1 cellular context compared by ENCODE assay signal in the genomic region with DNA sequence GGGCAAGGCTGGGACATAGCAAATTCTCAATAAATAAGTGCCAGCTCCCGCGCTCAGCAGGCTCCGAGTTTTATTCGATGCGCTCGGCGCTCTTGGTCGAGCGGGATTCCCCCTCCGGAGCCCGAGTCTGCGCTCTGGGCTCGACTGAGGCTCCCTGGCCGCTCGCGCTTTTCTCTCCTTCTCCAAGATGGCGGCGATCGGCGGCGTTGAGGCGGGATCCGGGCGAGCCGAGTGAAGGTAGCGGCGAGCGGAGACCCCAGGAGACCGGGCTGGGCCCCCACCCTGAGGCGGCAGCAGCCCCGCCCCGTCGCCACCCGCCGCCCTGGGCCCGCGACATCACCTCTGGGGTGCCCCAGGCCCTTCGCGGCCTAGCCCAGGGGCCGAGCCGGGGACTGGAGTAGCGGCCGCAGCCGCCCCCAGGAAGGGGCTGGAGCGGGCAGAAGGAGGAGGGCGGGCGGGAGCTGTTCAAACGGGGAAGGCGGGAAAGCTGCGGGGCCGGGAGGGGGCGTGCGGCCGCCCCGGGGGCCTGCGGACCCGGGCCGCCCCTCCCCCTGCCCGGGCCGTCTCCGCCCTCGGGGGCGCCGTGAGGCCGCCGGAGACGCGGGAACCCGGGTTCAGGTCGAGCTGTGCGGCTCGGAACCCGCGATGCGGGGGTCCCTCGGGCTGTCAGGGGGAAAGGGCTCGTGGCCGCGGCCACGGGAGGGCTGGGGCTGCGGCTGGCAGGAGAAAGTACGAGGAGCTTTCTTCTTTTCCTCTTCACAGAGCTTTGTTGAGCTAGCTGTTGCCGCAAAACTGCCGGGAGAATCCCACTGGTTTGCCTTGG.
TF ChIP-seq lines count a peak whose summit lies in the region.

A gene with protein sequence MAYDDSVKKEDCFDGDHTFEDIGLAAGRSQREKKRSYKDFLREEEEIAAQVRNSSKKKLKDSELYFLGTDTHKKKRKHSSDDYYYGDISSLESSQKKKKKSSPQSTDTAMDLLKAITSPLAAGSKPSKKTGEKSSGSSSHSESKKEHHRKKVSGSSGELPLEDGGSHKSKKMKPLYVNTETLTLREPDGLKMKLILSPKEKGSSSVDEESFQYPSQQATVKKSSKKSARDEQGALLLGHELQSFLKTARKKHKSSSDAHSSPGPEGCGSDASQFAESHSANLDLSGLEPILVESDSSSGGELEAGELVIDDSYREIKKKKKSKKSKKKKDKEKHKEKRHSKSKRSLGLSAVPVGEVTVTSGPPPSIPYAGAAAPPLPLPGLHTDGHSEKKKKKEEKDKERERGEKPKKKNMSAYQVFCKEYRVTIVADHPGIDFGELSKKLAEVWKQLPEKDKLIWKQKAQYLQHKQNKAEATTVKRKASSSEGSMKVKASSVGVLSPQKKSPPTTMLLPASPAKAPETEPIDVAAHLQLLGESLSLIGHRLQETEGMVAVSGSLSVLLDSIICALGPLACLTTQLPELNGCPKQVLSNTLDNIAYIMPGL (plus strand): TSS at position 173 of the 823 bp plus-strand sequence. CDS start 4,898 bp downstream, outside the sequence.

TF ChIP-seq in WTC11, 78 proteins besides CTCF, POLR2A, EP300 and RAD21 (continued from another document and continues in another):
- TF ChIP-seq, protein P1, sequence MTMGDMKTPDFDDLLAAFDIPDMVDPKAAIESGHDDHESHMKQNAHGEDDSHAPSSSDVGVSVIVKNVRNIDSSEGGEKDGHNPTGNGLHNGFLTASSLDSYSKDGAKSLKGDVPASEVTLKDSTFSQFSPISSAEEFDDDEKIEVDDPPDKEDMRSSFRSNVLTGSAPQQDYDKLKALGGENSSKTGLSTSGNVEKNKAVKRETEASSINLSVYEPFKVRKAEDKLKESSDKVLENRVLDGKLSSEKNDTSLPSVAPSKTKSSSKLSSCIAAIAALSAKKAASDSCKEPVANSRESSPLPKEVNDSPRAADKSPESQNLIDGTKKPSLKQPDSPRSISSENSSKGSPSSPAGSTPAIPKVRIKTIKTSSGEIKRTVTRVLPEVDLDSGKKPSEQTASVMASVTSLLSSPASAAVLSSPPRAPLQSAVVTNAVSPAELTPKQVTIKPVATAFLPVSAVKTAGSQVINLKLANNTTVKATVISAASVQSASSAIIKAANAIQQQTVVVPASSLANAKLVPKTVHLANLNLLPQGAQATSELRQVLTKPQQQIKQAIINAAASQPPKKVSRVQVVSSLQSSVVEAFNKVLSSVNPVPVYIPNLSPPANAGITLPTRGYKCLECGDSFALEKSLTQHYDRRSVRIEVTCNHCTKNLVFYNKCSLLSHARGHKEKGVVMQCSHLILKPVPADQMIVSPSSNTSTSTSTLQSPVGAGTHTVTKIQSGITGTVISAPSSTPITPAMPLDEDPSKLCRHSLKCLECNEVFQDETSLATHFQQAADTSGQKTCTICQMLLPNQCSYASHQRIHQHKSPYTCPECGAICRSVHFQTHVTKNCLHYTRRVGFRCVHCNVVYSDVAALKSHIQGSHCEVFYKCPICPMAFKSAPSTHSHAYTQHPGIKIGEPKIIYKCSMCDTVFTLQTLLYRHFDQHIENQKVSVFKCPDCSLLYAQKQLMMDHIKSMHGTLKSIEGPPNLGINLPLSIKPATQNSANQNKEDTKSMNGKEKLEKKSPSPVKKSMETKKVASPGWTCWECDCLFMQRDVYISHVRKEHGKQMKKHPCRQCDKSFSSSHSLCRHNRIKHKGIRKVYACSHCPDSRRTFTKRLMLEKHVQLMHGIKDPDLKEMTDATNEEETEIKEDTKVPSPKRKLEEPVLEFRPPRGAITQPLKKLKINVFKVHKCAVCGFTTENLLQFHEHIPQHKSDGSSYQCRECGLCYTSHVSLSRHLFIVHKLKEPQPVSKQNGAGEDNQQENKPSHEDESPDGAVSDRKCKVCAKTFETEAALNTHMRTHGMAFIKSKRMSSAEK (CRISPR knock-in tag; IDR thresholded peaks at IDR 0.05; ENCODE audit: borderline replicate concordance): no peak
- peak; percentile 78; the same call in 1 of the 2 replicates for TF ChIP-seq ESRRA (CRISPR knock-in tag; IDR thresholded peaks at IDR 0.05; ENCODE audit: borderline replicate concordance)
- TF ChIP-seq, protein P2, sequence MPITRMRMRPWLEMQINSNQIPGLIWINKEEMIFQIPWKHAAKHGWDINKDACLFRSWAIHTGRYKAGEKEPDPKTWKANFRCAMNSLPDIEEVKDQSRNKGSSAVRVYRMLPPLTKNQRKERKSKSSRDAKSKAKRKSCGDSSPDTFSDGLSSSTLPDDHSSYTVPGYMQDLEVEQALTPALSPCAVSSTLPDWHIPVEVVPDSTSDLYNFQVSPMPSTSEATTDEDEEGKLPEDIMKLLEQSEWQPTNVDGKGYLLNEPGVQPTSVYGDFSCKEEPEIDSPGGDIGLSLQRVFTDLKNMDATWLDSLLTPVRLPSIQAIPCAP (CRISPR knock-in tag; IDR thresholded peaks at IDR 0.05): peak; percentile 85; the same call in 1 of the 2 replicates
- TF ChIP-seq HMGA2 (CRISPR knock-in tag; IDR thresholded peaks at IDR 0.05): no peak
- TF ChIP-seq, protein P3, sequence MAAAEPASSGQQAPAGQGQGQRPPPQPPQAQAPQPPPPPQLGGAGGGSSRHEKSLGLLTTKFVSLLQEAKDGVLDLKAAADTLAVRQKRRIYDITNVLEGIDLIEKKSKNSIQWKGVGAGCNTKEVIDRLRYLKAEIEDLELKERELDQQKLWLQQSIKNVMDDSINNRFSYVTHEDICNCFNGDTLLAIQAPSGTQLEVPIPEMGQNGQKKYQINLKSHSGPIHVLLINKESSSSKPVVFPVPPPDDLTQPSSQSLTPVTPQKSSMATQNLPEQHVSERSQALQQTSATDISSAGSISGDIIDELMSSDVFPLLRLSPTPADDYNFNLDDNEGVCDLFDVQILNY (CRISPR knock-in tag; IDR thresholded peaks at IDR 0.05): peak; percentile 71; the same call in 1 of the 2 replicates
- TF ChIP-seq RORB (CRISPR knock-in tag; IDR thresholded peaks at IDR 0.05): no peak
- TF ChIP-seq, protein P4, sequence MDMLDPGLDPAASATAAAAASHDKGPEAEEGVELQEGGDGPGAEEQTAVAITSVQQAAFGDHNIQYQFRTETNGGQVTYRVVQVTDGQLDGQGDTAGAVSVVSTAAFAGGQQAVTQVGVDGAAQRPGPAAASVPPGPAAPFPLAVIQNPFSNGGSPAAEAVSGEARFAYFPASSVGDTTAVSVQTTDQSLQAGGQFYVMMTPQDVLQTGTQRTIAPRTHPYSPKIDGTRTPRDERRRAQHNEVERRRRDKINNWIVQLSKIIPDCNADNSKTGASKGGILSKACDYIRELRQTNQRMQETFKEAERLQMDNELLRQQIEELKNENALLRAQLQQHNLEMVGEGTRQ (CRISPR knock-in tag; IDR thresholded peaks at IDR 0.05): no peak
- TF ChIP-seq, protein P5, sequence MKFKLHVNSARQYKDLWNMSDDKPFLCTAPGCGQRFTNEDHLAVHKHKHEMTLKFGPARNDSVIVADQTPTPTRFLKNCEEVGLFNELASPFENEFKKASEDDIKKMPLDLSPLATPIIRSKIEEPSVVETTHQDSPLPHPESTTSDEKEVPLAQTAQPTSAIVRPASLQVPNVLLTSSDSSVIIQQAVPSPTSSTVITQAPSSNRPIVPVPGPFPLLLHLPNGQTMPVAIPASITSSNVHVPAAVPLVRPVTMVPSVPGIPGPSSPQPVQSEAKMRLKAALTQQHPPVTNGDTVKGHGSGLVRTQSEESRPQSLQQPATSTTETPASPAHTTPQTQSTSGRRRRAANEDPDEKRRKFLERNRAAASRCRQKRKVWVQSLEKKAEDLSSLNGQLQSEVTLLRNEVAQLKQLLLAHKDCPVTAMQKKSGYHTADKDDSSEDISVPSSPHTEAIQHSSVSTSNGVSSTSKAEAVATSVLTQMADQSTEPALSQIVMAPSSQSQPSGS (CRISPR knock-in tag; IDR thresholded peaks at IDR 0.05; ENCODE audit: borderline replicate concordance, low read depth): no peak
- TF ChIP-seq, protein P6, sequence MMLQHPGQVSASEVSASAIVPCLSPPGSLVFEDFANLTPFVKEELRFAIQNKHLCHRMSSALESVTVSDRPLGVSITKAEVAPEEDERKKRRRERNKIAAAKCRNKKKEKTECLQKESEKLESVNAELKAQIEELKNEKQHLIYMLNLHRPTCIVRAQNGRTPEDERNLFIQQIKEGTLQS (CRISPR knock-in tag; conservative IDR thresholded peaks at IDR 0.05): no peak
- TF ChIP-seq ZNF138 (CRISPR knock-in tag; conservative IDR thresholded peaks at IDR 0.05): no peak
- TF ChIP-seq, protein P7, sequence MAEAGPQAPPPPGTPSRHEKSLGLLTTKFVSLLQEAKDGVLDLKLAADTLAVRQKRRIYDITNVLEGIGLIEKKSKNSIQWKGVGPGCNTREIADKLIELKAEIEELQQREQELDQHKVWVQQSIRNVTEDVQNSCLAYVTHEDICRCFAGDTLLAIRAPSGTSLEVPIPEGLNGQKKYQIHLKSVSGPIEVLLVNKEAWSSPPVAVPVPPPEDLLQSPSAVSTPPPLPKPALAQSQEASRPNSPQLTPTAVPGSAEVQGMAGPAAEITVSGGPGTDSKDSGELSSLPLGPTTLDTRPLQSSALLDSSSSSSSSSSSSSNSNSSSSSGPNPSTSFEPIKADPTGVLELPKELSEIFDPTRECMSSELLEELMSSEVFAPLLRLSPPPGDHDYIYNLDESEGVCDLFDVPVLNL (CRISPR knock-in tag; IDR thresholded peaks at IDR 0.05; ENCODE audit: borderline replicate concordance, low read depth): peak; percentile 85; the same call in 1 of the 2 replicates
- TF ChIP-seq, protein P8, sequence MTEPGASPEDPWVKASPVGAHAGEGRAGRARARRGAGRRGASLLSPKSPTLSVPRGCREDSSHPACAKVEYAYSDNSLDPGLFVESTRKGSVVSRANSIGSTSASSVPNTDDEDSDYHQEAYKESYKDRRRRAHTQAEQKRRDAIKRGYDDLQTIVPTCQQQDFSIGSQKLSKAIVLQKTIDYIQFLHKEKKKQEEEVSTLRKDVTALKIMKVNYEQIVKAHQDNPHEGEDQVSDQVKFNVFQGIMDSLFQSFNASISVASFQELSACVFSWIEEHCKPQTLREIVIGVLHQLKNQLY (CRISPR knock-in tag; IDR thresholded peaks at IDR 0.05): no peak
- TF ChIP-seq, protein P9, sequence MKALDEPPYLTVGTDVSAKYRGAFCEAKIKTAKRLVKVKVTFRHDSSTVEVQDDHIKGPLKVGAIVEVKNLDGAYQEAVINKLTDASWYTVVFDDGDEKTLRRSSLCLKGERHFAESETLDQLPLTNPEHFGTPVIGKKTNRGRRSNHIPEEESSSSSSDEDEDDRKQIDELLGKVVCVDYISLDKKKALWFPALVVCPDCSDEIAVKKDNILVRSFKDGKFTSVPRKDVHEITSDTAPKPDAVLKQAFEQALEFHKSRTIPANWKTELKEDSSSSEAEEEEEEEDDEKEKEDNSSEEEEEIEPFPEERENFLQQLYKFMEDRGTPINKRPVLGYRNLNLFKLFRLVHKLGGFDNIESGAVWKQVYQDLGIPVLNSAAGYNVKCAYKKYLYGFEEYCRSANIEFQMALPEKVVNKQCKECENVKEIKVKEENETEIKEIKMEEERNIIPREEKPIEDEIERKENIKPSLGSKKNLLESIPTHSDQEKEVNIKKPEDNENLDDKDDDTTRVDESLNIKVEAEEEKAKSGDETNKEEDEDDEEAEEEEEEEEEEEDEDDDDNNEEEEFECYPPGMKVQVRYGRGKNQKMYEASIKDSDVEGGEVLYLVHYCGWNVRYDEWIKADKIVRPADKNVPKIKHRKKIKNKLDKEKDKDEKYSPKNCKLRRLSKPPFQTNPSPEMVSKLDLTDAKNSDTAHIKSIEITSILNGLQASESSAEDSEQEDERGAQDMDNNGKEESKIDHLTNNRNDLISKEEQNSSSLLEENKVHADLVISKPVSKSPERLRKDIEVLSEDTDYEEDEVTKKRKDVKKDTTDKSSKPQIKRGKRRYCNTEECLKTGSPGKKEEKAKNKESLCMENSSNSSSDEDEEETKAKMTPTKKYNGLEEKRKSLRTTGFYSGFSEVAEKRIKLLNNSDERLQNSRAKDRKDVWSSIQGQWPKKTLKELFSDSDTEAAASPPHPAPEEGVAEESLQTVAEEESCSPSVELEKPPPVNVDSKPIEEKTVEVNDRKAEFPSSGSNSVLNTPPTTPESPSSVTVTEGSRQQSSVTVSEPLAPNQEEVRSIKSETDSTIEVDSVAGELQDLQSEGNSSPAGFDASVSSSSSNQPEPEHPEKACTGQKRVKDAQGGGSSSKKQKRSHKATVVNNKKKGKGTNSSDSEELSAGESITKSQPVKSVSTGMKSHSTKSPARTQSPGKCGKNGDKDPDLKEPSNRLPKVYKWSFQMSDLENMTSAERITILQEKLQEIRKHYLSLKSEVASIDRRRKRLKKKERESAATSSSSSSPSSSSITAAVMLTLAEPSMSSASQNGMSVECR (CRISPR knock-in tag; IDR thresholded peaks at IDR 0.05; ENCODE audit: borderline replicate concordance): peak; percentile 70; the same call in 1 of the 2 replicates
- TF ChIP-seq, protein P10, sequence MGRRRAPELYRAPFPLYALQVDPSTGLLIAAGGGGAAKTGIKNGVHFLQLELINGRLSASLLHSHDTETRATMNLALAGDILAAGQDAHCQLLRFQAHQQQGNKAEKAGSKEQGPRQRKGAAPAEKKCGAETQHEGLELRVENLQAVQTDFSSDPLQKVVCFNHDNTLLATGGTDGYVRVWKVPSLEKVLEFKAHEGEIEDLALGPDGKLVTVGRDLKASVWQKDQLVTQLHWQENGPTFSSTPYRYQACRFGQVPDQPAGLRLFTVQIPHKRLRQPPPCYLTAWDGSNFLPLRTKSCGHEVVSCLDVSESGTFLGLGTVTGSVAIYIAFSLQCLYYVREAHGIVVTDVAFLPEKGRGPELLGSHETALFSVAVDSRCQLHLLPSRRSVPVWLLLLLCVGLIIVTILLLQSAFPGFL (CRISPR knock-in tag; IDR thresholded peaks at IDR 0.05; ENCODE audit: borderline replicate concordance): peak; percentile 63; the same call in 1 of the 2 replicates
- TF ChIP-seq, protein P11, sequence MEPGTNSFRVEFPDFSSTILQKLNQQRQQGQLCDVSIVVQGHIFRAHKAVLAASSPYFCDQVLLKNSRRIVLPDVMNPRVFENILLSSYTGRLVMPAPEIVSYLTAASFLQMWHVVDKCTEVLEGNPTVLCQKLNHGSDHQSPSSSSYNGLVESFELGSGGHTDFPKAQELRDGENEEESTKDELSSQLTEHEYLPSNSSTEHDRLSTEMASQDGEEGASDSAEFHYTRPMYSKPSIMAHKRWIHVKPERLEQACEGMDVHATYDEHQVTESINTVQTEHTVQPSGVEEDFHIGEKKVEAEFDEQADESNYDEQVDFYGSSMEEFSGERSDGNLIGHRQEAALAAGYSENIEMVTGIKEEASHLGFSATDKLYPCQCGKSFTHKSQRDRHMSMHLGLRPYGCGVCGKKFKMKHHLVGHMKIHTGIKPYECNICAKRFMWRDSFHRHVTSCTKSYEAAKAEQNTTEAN (CRISPR knock-in tag; IDR thresholded peaks at IDR 0.05): no peak
- no peak; the same call in 1 of the 2 replicates for TF ChIP-seq FOXK1 (CRISPR knock-in tag; IDR thresholded peaks at IDR 0.05)
- peak; percentile 56; the same call in 1 of the 2 replicates for TF ChIP-seq ZNF263 (CRISPR knock-in tag; IDR thresholded peaks at IDR 0.05; ENCODE audit: low read depth)
- peak; percentile 41; the same call in 1 of the 2 replicates for TF ChIP-seq KAT7 (CRISPR knock-in tag; IDR thresholded peaks at IDR 0.05; ENCODE audit: borderline replicate concordance)
- TF ChIP-seq RELA (CRISPR knock-in tag; IDR thresholded peaks at IDR 0.05; ENCODE audit: borderline replicate concordance): no peak
- no peak for TF ChIP-seq SMAD4 (CRISPR knock-in tag; IDR thresholded peaks at IDR 0.05)
- peak; percentile 48; the same call in 1 of the 2 replicates for TF ChIP-seq MYBL2 (CRISPR knock-in tag; IDR thresholded peaks at IDR 0.05)
- no peak for TF ChIP-seq MXD4 (CRISPR knock-in tag; IDR thresholded peaks at IDR 0.05; ENCODE audit: borderline replicate concordance)
- peak; percentile 56 for TF ChIP-seq TEAD1 (CRISPR knock-in tag; IDR thresholded peaks at IDR 0.05)
- peak; percentile 63; the same call in 1 of the 2 replicates for TF ChIP-seq GABPB1 (CRISPR knock-in tag; IDR thresholded peaks at IDR 0.05)
- peak; percentile 76; the same call in 1 of the 2 replicates for TF ChIP-seq TEAD4 (CRISPR knock-in tag; IDR thresholded peaks at IDR 0.05)
